11 cellular contexts compared by ENCODE assay signal in genomic region chr6:140671926-140672325, GRCh38.
A peak's percentile ranks its signal among the peaks of the same experiment; 100 is the strongest.
DNase-seq lines count a peak whose midpoint lies in the region; ATAC-seq lines count a peak whose summit lies in the region.
"Had no signal": no experiment of that assay in that cellular context is flagged by ENCODE, and none has a peak within 500 bp of the region (broad histone marks: within the 10 kb centered on the region; RNA-seq: fewer than 3 reads in every experiment).

No MANE protein-coding gene starts in this region.

- H2BK120ac ChIP-seq in mesendoderm (ENCODE audit: low read depth, low read length): no peak overlapping the region

- H3K79me2 ChIP-seq in mesendoderm (ENCODE audit: control insufficient read depth, insufficient read depth, low read length): no peaks in the 10 kb centered on the region

- H3K36me3 ChIP-seq in mesendoderm (ENCODE audit: control insufficient read depth, insufficient read depth, low read length): no peaks in the 10 kb centered on the region

- H3K4me3 ChIP-seq in mesendoderm (ENCODE audit: low read length): no peak overlapping the region

- no peak overlapping the region for H3K27ac ChIP-seq in mesendoderm (ENCODE audit: low read depth, low read length)

- no peaks in the 10 kb centered on the region for H3K79me1 ChIP-seq in mesendoderm (ENCODE audit: low read length)

- no peak overlapping the region for H3K56ac ChIP-seq in mesendoderm (ENCODE audit: low read length)

- H3K23ac ChIP-seq in mesendoderm (ENCODE audit: low read length): no peak overlapping the region

- no CpG with 5 or more reads among the region's 2 CpGs for WGBS in mesendoderm (ENCODE audit: extremely low coverage, insufficient coverage, low lambda C conversion rate)

- no peak overlapping the region for H3K4me2 ChIP-seq in mesendoderm (ENCODE audit: low read length)

- H2BK15ac ChIP-seq in mesendoderm (replicated peaks; ENCODE audit: low read depth): no peak overlapping the region

- ATAC-seq in GM18868 (IDR thresholded peaks at IDR 0.05; ENCODE audit: unreplicated experiment): peak; percentile 57

- H3K4ac ChIP-seq in mesendoderm (ENCODE audit: low read depth, low read length): no peak overlapping the region

- no peaks in the 10 kb centered on the region for H3K27me3 ChIP-seq in mesendoderm (ENCODE audit: insufficient read depth, low read length, poor library complexity)

- no peak overlapping the region for H2BK5ac ChIP-seq in mesendoderm (ENCODE audit: low read length)

- no peak overlapping the region for H3K9ac ChIP-seq in mesendoderm (ENCODE audit: low read length)

- H3K4me1 ChIP-seq in mesendoderm (ENCODE audit: control insufficient read depth, low read depth, low read length): no peaks in the 10 kb centered on the region

- no peak overlapping the region for H3K18ac ChIP-seq in mesendoderm (ENCODE audit: low read length)

- no peak overlapping the region for H2AK5ac ChIP-seq in mesendoderm (ENCODE audit: low read length)

- H4K5ac ChIP-seq in mesendoderm (ENCODE audit: low read length): no peak overlapping the region

- no peak overlapping the region for H4K8ac ChIP-seq in mesendoderm (ENCODE audit: low read depth, low read length)

- DNase-seq in M059J (ENCODE audit: low read depth): peak; percentile 60
- peak; percentile 4 for DNase-seq in amniotic epithelial cell (ENCODE audit: low read depth)
- peak; percentile 42 for DNase-seq in mesendoderm
- no peak for DNase-seq in activated T-cell treated with anti-CD3 and anti-CD28 coated beads for 4 hours
- no peak for DNase-seq in NCI-H774 (lab: John Stamatoyannopoulos, UW)
- no peak for DNase-seq in cortex of kidney (lab: John Stamatoyannopoulos, UW)
- DNase-seq: naive B cell, NCI-H1092 treated with DMSO at 0.1 percent for 48 hours, NCI-H526, small intestine had no signal

Comparison
In these comparisons a context has a peak if more than half of its experiments do, and no peak if none do; other contexts are left out.
1. DNase-seq: peak in M059J (single experiment), amniotic epithelial cell (single experiment) and mesendoderm (single experiment); none in activated T-cell treated with anti-CD3 and anti-CD28 coated beads for 4 hours (single experiment), NCI-H774 (single experiment) and cortex of kidney (single experiment).